ENCODE assay signal across 17 cellular contexts in genomic region chrX:66601522-66601921, GRCh38. TPM values are rescaled to one million over a fixed set of nuclear protein-coding genes. Genes with fewer than 3 reads are reported as not detected.
DNase-seq lines count a peak whose midpoint lies in the region; ATAC-seq and TF ChIP-seq lines count a peak whose summit lies in the region.
"Had no signal": no experiment of that assay in that cellular context is flagged by ENCODE, and none has a peak within 500 bp of the region (broad histone marks: within the 10 kb centered on the region; RNA-seq: fewer than 3 reads in every experiment).

No MANE protein-coding gene starts in this region.

- peaks cover 18% of the 10 kb centered on the region for H3K4me1 Mint-ChIP-seq in activated B cell treated with CpG ODN at 0.5 μM for 24 hours

- no peak overlapping the region for H3K4me3 Mint-ChIP-seq in activated B cell treated with CpG ODN at 0.5 μM for 24 hours

- no peak for TF ChIP-seq CTCF in activated B cell treated with CpG ODN at 0.5 μM for 24 hours (IDR thresholded peaks at IDR 0.05)

- H3K36me3 Mint-ChIP-seq in activated B cell treated with CpG ODN at 0.5 μM for 24 hours (ENCODE audit: low read depth), result no peaks in the 10 kb centered on the region

- H3K9me3 Mint-ChIP-seq in activated B cell treated with CpG ODN at 0.5 μM for 24 hours, result no peaks in the 10 kb centered on the region

- ATAC-seq in activated B cell treated with CpG ODN at 0.5 μM for 24 hours (ENCODE audit: low read depth) (peak; percentile 21), left lobe of liver (no peak)

- H3K27me3 Mint-ChIP-seq in activated B cell treated with CpG ODN at 0.5 μM for 24 hours, result no peaks in the 10 kb centered on the region

- H3K27ac Mint-ChIP-seq in activated B cell treated with CpG ODN at 0.5 μM for 24 hours, result no peak overlapping the region

- intact Hi-C loops in activated B cell treated with CpG ODN at 0.5 μM for 24 hours (cut with micrococcal nuclease), result no loop called here

- CTCF ChIA-PET in activated B cell treated with CpG ODN at 0.5 μM for 24 hours (lab: Charles Lee), result no interaction called here

- DNase-seq in NOMO-1 treated with DMSO at 0.1 percent for 48 hours (lab: John Stamatoyannopoulos, UW; ENCODE audit: unreplicated experiment) (peak; percentile 3), NOMO-1 treated with dmso at 0.1 percent for 144 hours (lab: John Stamatoyannopoulos, UW; ENCODE audit: unreplicated experiment) (no peak), activated B cell treated with CpG ODN at 0.5 μM for 24 hours (no peak), medulla oblongata (ENCODE audit: extremely low spot score) (peak; percentile 2), dermis blood vessel endothelial cell (no peak), H4 (ENCODE audit: low spot score) (no peak), NCI-H2107 (lab: John Stamatoyannopoulos, UW) (no peak), left lobe of liver (ENCODE audit: low spot score) (no peak)
- DNase-seq: 8988T, GM23248, IMR-90, NCI-H1417 treated with DMSO at 0.1 percent for 48 hours, NCI-H187, NCI-H446 treated with DMSO at 0.1 percent for 48 hours, NCI-H526 treated with DMSO at 0.1 percent for 48 hours, Peyer's patch, T-helper 1 cell had no signal

- POLR2A ChIA-PET in activated B cell treated with CpG ODN at 0.5 μM for 24 hours (lab: Charles Lee), result no interaction called here

RNA-seq across cellular contexts. Expression of gene EDA2R, which starts 37.4 kb away (rescaled TPM):
- total RNA-seq in activated B cell treated with CpG ODN at 0.5 μM for 24 hours (0.15 and 0.27 TPM in 2 replicates), dermis blood vessel endothelial cell (1.1 and 1.9 TPM in 2 replicates), left lobe of liver (0.15 TPM)
- total RNA-seq in H4 (2014; rRNA removed; shearing (Covaris generic)), result 3.9 and 4.1 TPM in 2 replicates

Comparison
In these comparisons a context has a peak if more than half of its experiments do, and no peak if none do; other contexts are left out.
1. DNase-seq: peak in NOMO-1 treated with DMSO at 0.1 percent for 48 hours (single experiment) and medulla oblongata (single experiment); none in NOMO-1 treated with dmso at 0.1 percent for 144 hours (single experiment), activated B cell treated with CpG ODN at 0.5 μM for 24 hours (single experiment), dermis blood vessel endothelial cell (single experiment), H4 (single experiment), NCI-H2107 (single experiment) and left lobe of liver (single experiment).